Comparison of ENCODE assay signal across 3 cellular contexts in the genomic region with DNA sequence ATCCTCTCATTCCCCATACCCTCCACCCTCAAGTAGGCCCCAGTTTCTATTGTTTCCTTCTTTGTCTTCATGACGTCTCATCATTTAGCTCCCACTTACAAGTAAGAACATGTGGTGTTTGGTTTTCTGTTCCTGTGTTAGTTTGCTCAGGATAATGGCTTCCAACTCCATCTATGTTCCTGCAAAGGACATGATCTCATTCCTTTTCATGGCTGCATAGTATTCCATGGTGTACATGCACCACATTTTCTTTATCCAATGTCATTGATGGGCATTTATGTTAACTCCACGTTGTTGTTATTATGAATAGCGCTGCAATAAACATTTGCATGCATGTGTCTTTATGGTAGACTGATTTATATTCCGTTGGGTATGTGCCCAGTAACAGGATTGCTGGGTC. TPM values are rescaled to one million over a fixed set of nuclear protein-coding genes. Genes with fewer than 3 reads are reported as not detected.
"Had no signal": no experiment of that assay in that cellular context is flagged by ENCODE, and none has a peak within 500 bp of the region (broad histone marks: within the 10 kb centered on the region; RNA-seq: fewer than 3 reads in every experiment).

No MANE protein-coding gene starts in this region.

RNA-seq across cellular contexts. Expression of a gene that starts 45.4 kb away (rescaled TPM):
- total RNA-seq: naive thymus-derived CD8-positive, alpha-beta T cell; natural killer cell; natural killer cell treated with Interleukin-12 subunit alpha and Interleukin-12 subunit beta and Interleukin-15 and Interleukin-18, amount 100 ng/mL, for 72 hours had no signal
- polyA plus RNA-seq: naive thymus-derived CD8-positive, alpha-beta T cell had no signal
